ENCODE assay signal across 1 cellular context in the genomic region with DNA sequence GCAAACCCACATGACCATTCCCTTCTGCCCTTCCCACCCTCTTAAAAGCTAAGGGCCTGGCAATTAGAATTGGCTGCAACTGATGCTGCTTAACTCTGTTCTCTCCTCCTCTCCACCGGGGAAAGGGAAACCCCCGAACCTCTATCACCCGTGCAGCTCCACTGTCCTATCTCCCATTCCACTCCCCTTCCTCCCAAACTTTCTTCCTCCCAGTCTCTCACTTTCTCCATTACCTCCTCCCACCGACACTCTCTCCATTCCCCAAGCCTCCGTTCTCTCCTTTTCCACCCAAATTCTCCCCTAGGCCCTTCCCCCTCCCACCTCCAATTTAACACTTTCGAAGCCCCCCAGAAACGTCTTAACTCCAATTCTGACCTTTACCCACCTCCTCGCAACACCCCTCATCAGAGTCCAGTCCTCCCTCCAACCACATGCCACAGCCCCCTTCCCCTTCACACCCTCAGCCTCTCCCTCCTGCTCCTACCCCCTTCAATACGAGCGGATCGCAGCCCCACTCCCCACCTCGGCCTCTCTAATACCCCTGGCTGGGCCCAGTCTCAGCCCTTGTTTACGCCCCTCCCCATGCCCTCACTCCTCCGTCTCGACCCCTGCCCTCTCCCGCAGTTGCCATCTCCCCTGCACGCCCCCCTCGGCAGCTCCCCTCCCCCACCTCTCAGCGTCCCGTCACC.
TF ChIP-seq lines count a peak whose summit lies in the region.

No MANE protein-coding gene starts in this region.

TF ChIP-seq in HEK293, 187 proteins besides CTCF, POLR2A, EP300 and RAD21 (continued from another document and continues in another):
- TF ChIP-seq, protein P1, sequence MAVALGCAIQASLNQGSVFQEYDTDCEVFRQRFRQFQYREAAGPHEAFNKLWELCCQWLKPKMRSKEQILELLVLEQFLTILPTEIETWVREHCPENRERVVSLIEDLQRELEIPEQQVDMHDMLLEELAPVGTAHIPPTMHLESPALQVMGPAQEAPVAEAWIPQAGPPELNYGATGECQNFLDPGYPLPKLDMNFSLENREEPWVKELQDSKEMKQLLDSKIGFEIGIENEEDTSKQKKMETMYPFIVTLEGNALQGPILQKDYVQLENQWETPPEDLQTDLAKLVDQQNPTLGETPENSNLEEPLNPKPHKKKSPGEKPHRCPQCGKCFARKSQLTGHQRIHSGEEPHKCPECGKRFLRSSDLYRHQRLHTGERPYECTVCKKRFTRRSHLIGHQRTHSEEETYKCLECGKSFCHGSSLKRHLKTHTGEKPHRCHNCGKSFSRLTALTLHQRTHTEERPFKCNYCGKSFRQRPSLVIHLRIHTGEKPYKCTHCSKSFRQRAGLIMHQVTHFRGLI (tag by site-specific recombination; IDR thresholded peaks at IDR 0.05): no peak
- TF ChIP-seq, protein P2, sequence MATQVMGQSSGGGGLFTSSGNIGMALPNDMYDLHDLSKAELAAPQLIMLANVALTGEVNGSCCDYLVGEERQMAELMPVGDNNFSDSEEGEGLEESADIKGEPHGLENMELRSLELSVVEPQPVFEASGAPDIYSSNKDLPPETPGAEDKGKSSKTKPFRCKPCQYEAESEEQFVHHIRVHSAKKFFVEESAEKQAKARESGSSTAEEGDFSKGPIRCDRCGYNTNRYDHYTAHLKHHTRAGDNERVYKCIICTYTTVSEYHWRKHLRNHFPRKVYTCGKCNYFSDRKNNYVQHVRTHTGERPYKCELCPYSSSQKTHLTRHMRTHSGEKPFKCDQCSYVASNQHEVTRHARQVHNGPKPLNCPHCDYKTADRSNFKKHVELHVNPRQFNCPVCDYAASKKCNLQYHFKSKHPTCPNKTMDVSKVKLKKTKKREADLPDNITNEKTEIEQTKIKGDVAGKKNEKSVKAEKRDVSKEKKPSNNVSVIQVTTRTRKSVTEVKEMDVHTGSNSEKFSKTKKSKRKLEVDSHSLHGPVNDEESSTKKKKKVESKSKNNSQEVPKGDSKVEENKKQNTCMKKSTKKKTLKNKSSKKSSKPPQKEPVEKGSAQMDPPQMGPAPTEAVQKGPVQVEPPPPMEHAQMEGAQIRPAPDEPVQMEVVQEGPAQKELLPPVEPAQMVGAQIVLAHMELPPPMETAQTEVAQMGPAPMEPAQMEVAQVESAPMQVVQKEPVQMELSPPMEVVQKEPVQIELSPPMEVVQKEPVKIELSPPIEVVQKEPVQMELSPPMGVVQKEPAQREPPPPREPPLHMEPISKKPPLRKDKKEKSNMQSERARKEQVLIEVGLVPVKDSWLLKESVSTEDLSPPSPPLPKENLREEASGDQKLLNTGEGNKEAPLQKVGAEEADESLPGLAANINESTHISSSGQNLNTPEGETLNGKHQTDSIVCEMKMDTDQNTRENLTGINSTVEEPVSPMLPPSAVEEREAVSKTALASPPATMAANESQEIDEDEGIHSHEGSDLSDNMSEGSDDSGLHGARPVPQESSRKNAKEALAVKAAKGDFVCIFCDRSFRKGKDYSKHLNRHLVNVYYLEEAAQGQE (tag by site-specific recombination; IDR thresholded peaks at IDR 0.05): no peak; the same call in 1 of the 2 replicates
- no peak for TF ChIP-seq ZNF433 (tag by site-specific recombination; IDR thresholded peaks at IDR 0.05; ENCODE audit: low read depth)
- peak; percentile 92 for TF ChIP-seq GLIS2 (tag by site-specific recombination; IDR thresholded peaks at IDR 0.05)
- TF ChIP-seq ZFP41 (tag by site-specific recombination; IDR thresholded peaks at IDR 0.05; ENCODE audit: borderline replicate concordance): no peak
- TF ChIP-seq ZNF221 (tag by site-specific recombination; IDR thresholded peaks at IDR 0.05; ENCODE audit: borderline replicate concordance): no peak
- TF ChIP-seq ZNF514 (tag by site-specific recombination; IDR thresholded peaks at IDR 0.05): 0 out of 2 replicates have a peak, but pooled peaks have one; percentile 50
- no peak for TF ChIP-seq ZNF184 (tag by site-specific recombination; IDR thresholded peaks at IDR 0.05)
- no peak for TF ChIP-seq ZNF140 (tag by site-specific recombination; IDR thresholded peaks at IDR 0.05)
- TF ChIP-seq ZNF596 (tag by site-specific recombination; IDR thresholded peaks at IDR 0.05): no peak
- no peak for TF ChIP-seq ZNF785 (tag by site-specific recombination; IDR thresholded peaks at IDR 0.05)
- no peak for TF ChIP-seq ZNF664 (tag by site-specific recombination; IDR thresholded peaks at IDR 0.05)
- peak; percentile 48 for TF ChIP-seq ZNF391 (tag by site-specific recombination; IDR thresholded peaks at IDR 0.05; ENCODE audit: borderline replicate concordance, low read depth)
- peak; percentile 64; the same call in 1 of the 2 replicates for TF ChIP-seq ZNF791 (tag by site-specific recombination; IDR thresholded peaks at IDR 0.05)
- TF ChIP-seq ZNF610 (tag by site-specific recombination; IDR thresholded peaks at IDR 0.05; ENCODE audit: borderline replicate concordance): 0 out of 2 replicates have a peak, but pooled peaks have one; percentile 66
- no peak for TF ChIP-seq ZNF132 (tag by site-specific recombination; IDR thresholded peaks at IDR 0.05; ENCODE audit: borderline replicate concordance)
- TF ChIP-seq ZNF654 (tag by site-specific recombination; IDR thresholded peaks at IDR 0.05; ENCODE audit: low read depth): no peak
- TF ChIP-seq ZSCAN5A (tag by site-specific recombination; IDR thresholded peaks at IDR 0.05): 0 out of 2 replicates have a peak, but pooled peaks have one; percentile 52
- no peak for TF ChIP-seq ZNF211 (tag by site-specific recombination; IDR thresholded peaks at IDR 0.05; ENCODE audit: low read depth)
- TF ChIP-seq BCL6B (tag by site-specific recombination; IDR thresholded peaks at IDR 0.05): no peak
- no peak for TF ChIP-seq ZNF138 (tag by site-specific recombination; IDR thresholded peaks at IDR 0.05; ENCODE audit: borderline replicate concordance)
- TF ChIP-seq, protein P3, sequence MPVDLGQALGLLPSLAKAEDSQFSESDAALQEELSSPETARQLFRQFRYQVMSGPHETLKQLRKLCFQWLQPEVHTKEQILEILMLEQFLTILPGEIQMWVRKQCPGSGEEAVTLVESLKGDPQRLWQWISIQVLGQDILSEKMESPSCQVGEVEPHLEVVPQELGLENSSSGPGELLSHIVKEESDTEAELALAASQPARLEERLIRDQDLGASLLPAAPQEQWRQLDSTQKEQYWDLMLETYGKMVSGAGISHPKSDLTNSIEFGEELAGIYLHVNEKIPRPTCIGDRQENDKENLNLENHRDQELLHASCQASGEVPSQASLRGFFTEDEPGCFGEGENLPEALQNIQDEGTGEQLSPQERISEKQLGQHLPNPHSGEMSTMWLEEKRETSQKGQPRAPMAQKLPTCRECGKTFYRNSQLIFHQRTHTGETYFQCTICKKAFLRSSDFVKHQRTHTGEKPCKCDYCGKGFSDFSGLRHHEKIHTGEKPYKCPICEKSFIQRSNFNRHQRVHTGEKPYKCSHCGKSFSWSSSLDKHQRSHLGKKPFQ (tag by site-specific recombination; IDR thresholded peaks at IDR 0.05): peak; percentile 69; the same call in 1 of the 2 replicates
- TF ChIP-seq ZNF121 (tag by site-specific recombination; IDR thresholded peaks at IDR 0.05): no peak; the same call in 1 of the 2 replicates
- no peak for TF ChIP-seq ZNF48 (tag by site-specific recombination; IDR thresholded peaks at IDR 0.05)
- TF ChIP-seq ZSCAN30 (tag by site-specific recombination; IDR thresholded peaks at IDR 0.05): no peak
- peak; percentile 32; the same call in 1 of the 2 replicates for TF ChIP-seq ZBTB21 (tag by site-specific recombination; IDR thresholded peaks at IDR 0.05)
- no peak for TF ChIP-seq KLF1 (tag by site-specific recombination; IDR thresholded peaks at IDR 0.05)
- no peak for TF ChIP-seq ZNF544 (tag by site-specific recombination; IDR thresholded peaks at IDR 0.05)
- no peak for TF ChIP-seq ZEB2 (tag by site-specific recombination; IDR thresholded peaks at IDR 0.05)
- no peak for TF ChIP-seq TSHZ1 (tag by site-specific recombination; IDR thresholded peaks at IDR 0.05; ENCODE audit: borderline replicate concordance)
- TF ChIP-seq ZNF2 (tag by site-specific recombination; IDR thresholded peaks at IDR 0.05): peak; percentile 72
- TF ChIP-seq, protein P4, sequence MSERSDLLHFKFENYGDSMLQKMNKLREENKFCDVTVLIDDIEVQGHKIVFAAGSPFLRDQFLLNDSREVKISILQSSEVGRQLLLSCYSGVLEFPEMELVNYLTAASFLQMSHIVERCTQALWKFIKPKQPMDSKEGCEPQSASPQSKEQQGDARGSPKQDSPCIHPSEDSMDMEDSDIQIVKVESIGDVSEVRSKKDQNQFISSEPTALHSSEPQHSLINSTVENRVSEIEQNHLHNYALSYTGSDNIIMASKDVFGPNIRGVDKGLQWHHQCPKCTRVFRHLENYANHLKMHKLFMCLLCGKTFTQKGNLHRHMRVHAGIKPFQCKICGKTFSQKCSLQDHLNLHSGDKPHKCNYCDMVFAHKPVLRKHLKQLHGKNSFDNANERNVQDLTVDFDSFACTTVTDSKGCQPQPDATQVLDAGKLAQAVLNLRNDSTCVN (tag by site-specific recombination; optimal IDR thresholded peaks at IDR 0.05): peak; percentile 36
- TF ChIP-seq ZNF214 (tag by site-specific recombination; IDR thresholded peaks at IDR 0.05; ENCODE audit: borderline replicate concordance): no peak
- TF ChIP-seq GLIS1 (tag by site-specific recombination; IDR thresholded peaks at IDR 0.05): peak; percentile 5; the same call in 1 of the 2 replicates
- peak; percentile 71; the same call in 1 of the 2 replicates for TF ChIP-seq ZNF777 (tag by site-specific recombination; IDR thresholded peaks at IDR 0.05; ENCODE audit: borderline replicate concordance)
- TF ChIP-seq ZNF658 (tag by site-specific recombination; IDR thresholded peaks at IDR 0.05): no peak
- TF ChIP-seq GFI1B (tag by site-specific recombination; IDR thresholded peaks at IDR 0.05): no peak
- no peak for TF ChIP-seq MEIS1 (CRISPR knock-in tag; IDR thresholded peaks at IDR 0.05; ENCODE audit: borderline replicate concordance)
- TF ChIP-seq ZNF473 (tag by site-specific recombination; IDR thresholded peaks at IDR 0.05): no peak; the same call in 1 of the 2 replicates
